In genomic region chr1:43565600-43566360, GRCh38 we compare ENCODE assay signal across 8 cellular contexts. TPM values are rescaled to one million over a fixed set of nuclear protein-coding genes. Genes with fewer than 3 reads are reported as not detected.
A peak's percentile ranks its signal among the peaks of the same experiment; 100 is the strongest.
DNase-seq lines count a peak whose midpoint lies in the region; ATAC-seq, FAIRE-seq and TF ChIP-seq lines count a peak whose summit lies in the region.

No MANE protein-coding gene starts in this region.

- no peak for ATAC-seq in GM18870 (IDR thresholded peaks at IDR 0.05; ENCODE audit: unreplicated experiment)

- H3K79me2 ChIP-seq in H1 (ENCODE audit: control insufficient read depth in 1 of 2, insufficient read depth in 2 of 2, low read length in 2 of 2) = peaks cover 0 to 10% of the 10 kb centered on the region in 2 experiments; a peak in 1 of 4 replicates

- no peak for FAIRE-seq in H1 (lab: Jason Lieb, UNC)

- no peak overlapping the region for H3K56ac ChIP-seq in H1 (replicated peaks; ENCODE audit: insufficient read length, low read depth, low read length)

- H3K27ac ChIP-seq in H1 (ENCODE audit: low read depth, low read length) = no peak overlapping the region; the same call in 1 of the 2 replicates

- no peak for TF ChIP-seq RAD21 in H1 (IDR thresholded peaks at IDR 0.05 in 1 of 2, conservative IDR thresholded peaks at IDR 0.05 in 1 of 2; ENCODE audit: low read depth in 2 of 2, low read length in 2 of 2)

- H3K9ac ChIP-seq in H1 (replicated peaks in 1 of 4; ENCODE audit: extremely low read depth in 1 of 4, low read depth in 3 of 4, low read length in 3 of 4) = peak overlapping the region in 1 of 4 experiments; percentile 25; a peak in 1 of 7 replicates

- H3K36me3 Mint-ChIP-seq in activated CD4-positive, alpha-beta T cell treated with anti-CD3 and anti-CD28 coated beads, Interleukin-2, amount 10 ng/mL, durations not matched to agents 24 days and 14 days (ENCODE audit: low read depth) = no peaks in the 10 kb centered on the region
- H3K36me3 Mint-ChIP-seq in stimulated activated naive CD8-positive, alpha-beta T cell treated with anti-CD3 and anti-CD28 coated beads, Interleukin-15, Interleukin-2, amounts not matched to agents 100 ng/mL and 50 ng/mL, for 24 hours (ENCODE audit: low read depth) = no peaks in the 10 kb centered on the region

- peak overlapping the region; percentile 44 to 75 for H3K4me2 ChIP-seq in H1 (ENCODE audit: insufficient read depth in 1 of 2, low read depth in 2 of 2, low read length in 2 of 2)

- H4K20me1 ChIP-seq in H1 (replicated peaks in 1 of 2; ENCODE audit: control insufficient read depth in 1 of 2, insufficient read depth in 2 of 2, low read length in 2 of 2) = peaks cover 20 to 23% of the 10 kb centered on the region in 2 experiments

- peak overlapping the region in 3 of 4 experiments; percentile 18 to 50 (median 32); a peak in 6 of 8 replicates for H3K4me3 ChIP-seq in H1 (ENCODE audit: extremely low read depth in 1 of 4, insufficient read depth in 2 of 4, low read depth in 3 of 4, low read length in 4 of 4)

- H2BK12ac ChIP-seq in H1 (ENCODE audit: low read depth, low read length) = no peak overlapping the region

- peaks cover 8% of the 10 kb centered on the region for H3K4me1 Mint-ChIP-seq in activated CD4-positive, alpha-beta T cell treated with anti-CD3 and anti-CD28 coated beads, Interleukin-2, amount 10 ng/mL, durations not matched to agents 24 days and 14 days
- peaks cover 6% of the 10 kb centered on the region for H3K4me1 Mint-ChIP-seq in stimulated activated naive CD8-positive, alpha-beta T cell treated with anti-CD3 and anti-CD28 coated beads, Interleukin-15, Interleukin-2, amounts not matched to agents 100 ng/mL and 50 ng/mL, for 24 hours (ENCODE audit: low read depth)

- H2AK5ac ChIP-seq in H1 (ENCODE audit: low read depth, low read length) = no peak overlapping the region

- no peak overlapping the region for H3K18ac ChIP-seq in H1 (ENCODE audit: extremely low read depth, low read length)

- no peak overlapping the region for H3K14ac ChIP-seq in H1 (ENCODE audit: insufficient read length)

- TF ChIP-seq CTCF in H1 (IDR thresholded peaks at IDR 0.05; ENCODE audit: control extremely low read depth in 1 of 3, insufficient read depth in 1 of 3, low read depth in 1 of 3, low read length in 3 of 3) = no peak

- H2BK5ac ChIP-seq in H1 (ENCODE audit: low read depth, low read length) = no peak overlapping the region

- H2BK20ac ChIP-seq in H1 (ENCODE audit: low read length) = no peak overlapping the region

- peak overlapping the region; percentile 75 for H3K4me3 Mint-ChIP-seq in activated CD4-positive, alpha-beta T cell treated with anti-CD3 and anti-CD28 coated beads, Interleukin-2, amount 10 ng/mL, durations not matched to agents 24 days and 14 days
- peak overlapping the region; percentile 67 for H3K4me3 Mint-ChIP-seq in stimulated activated naive CD8-positive, alpha-beta T cell treated with anti-CD3 and anti-CD28 coated beads, Interleukin-15, Interleukin-2, amounts not matched to agents 100 ng/mL and 50 ng/mL, for 24 hours

- peak; percentile 8 for DNase-seq in activated gamma-delta T cell treated with Interleukin-2 at 50 U/mL for 16 hours
- no peak for DNase-seq in activated gamma-delta T cell (lab: John Stamatoyannopoulos, UW)
- DNase-seq in activated CD4-positive, alpha-beta T cell treated with anti-CD3 and anti-CD28 coated beads, Interleukin-2, amount 10 ng/mL, durations not matched to agents 24 days and 14 days = peak; percentile 91
- DNase-seq in H1 (ENCODE audit: low read depth in 1 of 2, low spot score in 2 of 2) = peak in 1 of 2 experiments; percentile 88
- peak; percentile 73 for DNase-seq in midbrain (lab: John Stamatoyannopoulos, UW)
- no peak for DNase-seq in NCI-H146 (lab: John Stamatoyannopoulos, UW)

- H3K4me1 ChIP-seq in H1 (replicated peaks in 1 of 4; ENCODE audit: control insufficient read depth in 3 of 4, insufficient read depth in 4 of 4, low read length in 3 of 4) = peaks cover 0 to 25% (median 20%) of the 10 kb centered on the region in 4 experiments; a peak in 6 of 7 replicates

- H3K4ac ChIP-seq in H1 (replicated peaks; ENCODE audit: insufficient read length, low read depth, low read length) = no peak overlapping the region

- no peak overlapping the region for H2BK15ac ChIP-seq in H1 (ENCODE audit: low read length)

- no peak for TF ChIP-seq EP300 in H1 (IDR thresholded peaks at IDR 0.05; ENCODE audit: borderline replicate concordance in 1 of 2, low read depth in 2 of 2, low read length in 2 of 2)

- H2BK120ac ChIP-seq in H1 (replicated peaks; ENCODE audit: low read depth, low read length) = no peak overlapping the region

- POLR2A ChIA-PET in H1 (lab: Charles Lee; ENCODE audit: partially characterized antibody) = interaction anchor here (0.6 to 2.5 kb wide), 9 partner anchors 7 to 140 kb away, joined by 3 to 13 read pairs (median 5); partner anchors contain the start of gene KDM4A

- H3K9me3 Mint-ChIP-seq in activated CD4-positive, alpha-beta T cell treated with anti-CD3 and anti-CD28 coated beads, Interleukin-2, amount 10 ng/mL, durations not matched to agents 24 days and 14 days = no peaks in the 10 kb centered on the region
- H3K9me3 Mint-ChIP-seq in stimulated activated naive CD8-positive, alpha-beta T cell treated with anti-CD3 and anti-CD28 coated beads, Interleukin-15, Interleukin-2, amounts not matched to agents 100 ng/mL and 50 ng/mL, for 24 hours = no peaks in the 10 kb centered on the region

- H3K27ac Mint-ChIP-seq in activated CD4-positive, alpha-beta T cell treated with anti-CD3 and anti-CD28 coated beads, Interleukin-2, amount 10 ng/mL, durations not matched to agents 24 days and 14 days = no peak overlapping the region
- no peak overlapping the region for H3K27ac Mint-ChIP-seq in stimulated activated naive CD8-positive, alpha-beta T cell treated with anti-CD3 and anti-CD28 coated beads, Interleukin-15, Interleukin-2, amounts not matched to agents 100 ng/mL and 50 ng/mL, for 24 hours

- H3K23ac ChIP-seq in H1 (ENCODE audit: insufficient read length) = no peak overlapping the region

- no peaks in the 10 kb centered on the region for H3K27me3 Mint-ChIP-seq in activated CD4-positive, alpha-beta T cell treated with anti-CD3 and anti-CD28 coated beads, Interleukin-2, amount 10 ng/mL, durations not matched to agents 24 days and 14 days
- peaks cover 10% of the 10 kb centered on the region for H3K27me3 Mint-ChIP-seq in stimulated activated naive CD8-positive, alpha-beta T cell treated with anti-CD3 and anti-CD28 coated beads, Interleukin-15, Interleukin-2, amounts not matched to agents 100 ng/mL and 50 ng/mL, for 24 hours

- CTCF ChIA-PET in H1 (lab: Charles Lee; ENCODE audit: partially characterized antibody) = interaction anchor here (0.6 to 3.4 kb wide), 8 partner anchors 7 to 439 kb away, joined by 3 to 33 read pairs (median 6); no protein-coding TSS in a partner anchor

- intact Hi-C loops in activated CD4-positive, alpha-beta T cell treated with anti-CD3 and anti-CD28 coated beads, Interleukin-2, amount 10 ng/mL, durations not matched to agents 24 days and 14 days (cut with micrococcal nuclease) = no loop called here

- H2AFZ ChIP-seq in H1 (ENCODE audit: low read length) = no peak overlapping the region

- peaks cover 10% of the 10 kb centered on the region for H3K79me1 ChIP-seq in H1 (ENCODE audit: low read depth, low read length)

- peak overlapping the region; percentile 84 for H4K8ac ChIP-seq in H1 (ENCODE audit: extremely low read depth, insufficient read depth, low read length)

- no peaks in the 10 kb centered on the region for H3K9me3 ChIP-seq in H1 (ENCODE audit: insufficient read depth in 2 of 2, low read depth in 1 of 2, low read length in 1 of 2)

- H3K23me2 ChIP-seq in H1 (ENCODE audit: low read depth, low read length) = peaks cover 4% of the 10 kb centered on the region; the same call in 1 of the 2 replicates

- H3K27me3 ChIP-seq in H1 (replicated peaks in 1 of 4; ENCODE audit: control insufficient read depth in 3 of 4, extremely low read depth in 1 of 4, insufficient read depth in 3 of 4, low read length in 3 of 4) = no peaks in the 10 kb centered on the region

- no peak for TF ChIP-seq POLR2A in H1 (IDR thresholded peaks at IDR 0.05; ENCODE audit: control extremely low read depth in 1 of 2, low read depth in 2 of 2, low read length in 2 of 2)

- peaks cover 0 to 10% (median 3%) of the 10 kb centered on the region in 4 experiments; a peak in 4 of 8 replicates for H3K36me3 ChIP-seq in H1 (ENCODE audit: control insufficient read depth in 2 of 4, insufficient read depth in 4 of 4, low read length in 3 of 4)

- no peak overlapping the region for H4K91ac ChIP-seq in H1 (replicated peaks; ENCODE audit: insufficient read length, low read length)

- H4K5ac ChIP-seq in H1 (ENCODE audit: insufficient read length, low read depth, low read length) = no peak overlapping the region

- WGBS in H1 (ENCODE audit: extremely low coverage in 1 of 2, insufficient coverage in 1 of 2, insufficient read length in 1 of 2, insufficient replicate concordance in 2 of 2, low coverage in 1 of 2, low lambda C conversion rate in 2 of 2, missing lambda C conversion rate in 1 of 2), 2 experiments = 51% methylated on average over 40 of the region's 62 CpGs; no CpG with 5 or more reads in 1 of the 2 experiments

TF ChIP-seq in H1, 55 proteins besides CTCF, POLR2A, EP300 and RAD21 (continues in another document):
- TF ChIP-seq JUND (IDR thresholded peaks at IDR 0.05; ENCODE audit: low read length) (no peak), MAFK (IDR thresholded peaks at IDR 0.05; ENCODE audit: low read depth, low read length) (no peak), SIRT6 (IDR thresholded peaks at IDR 0.05; ENCODE audit: low read length) (no peak), KDM5A (IDR thresholded peaks at IDR 0.05; ENCODE audit: low read length) (no peak), RBBP5 (IDR thresholded peaks at IDR 0.05; ENCODE audit: borderline replicate concordance, low read depth, low read length) (0 out of 2 replicates have a peak, but pooled peaks have one; percentile 24), HDAC2 (IDR thresholded peaks at IDR 0.05; ENCODE audit: borderline replicate concordance in 1 of 2, low read depth in 2 of 2, low read length in 2 of 2) (0 out of 4 replicates have a peak, but pooled peaks of 1 of the 2 experiments have one; percentile 36), SIN3A (conservative IDR thresholded peaks at IDR 0.05 in 1 of 2, IDR thresholded peaks at IDR 0.05 in 1 of 2; ENCODE audit: low read depth in 1 of 2, low read length in 2 of 2) (peak in 1 of 2 experiments; percentile 74; a peak in 1 of 4 replicates)

RNA-seq across cellular contexts. Expression of gene PTPRF, which starts 35.1 kb away (rescaled TPM):
- total RNA-seq in activated CD4-positive, alpha-beta T cell treated with anti-CD3 and anti-CD28 coated beads, Interleukin-2, amount 10 ng/mL, durations not matched to agents 24 days and 14 days = 2.1 and 2.7 TPM in 2 replicates
- total RNA-seq in H1 (2021; fragmentation: NEBNext Ultra II Directional; extraction: Animal tissue kit (Norgen Biotek cat#: 25700)) = 221 and 231 TPM in 2 replicates
- 136 and 174 TPM in 2 replicates for polyA plus RNA-seq in H1 (2011; rRNA removed)
- 128 TPM for polyA plus RNA-seq in H1 (2011; cell fraction: cytosol; rRNA removed)
- 286 TPM for polyA plus RNA-seq in H1 (2011; cell fraction: nucleus; rRNA removed)
- polyA plus RNA-seq in H1 (2012, experiment 1 of 2) = 142 to 208 TPM (median 171 TPM) in 4 replicates
- polyA plus RNA-seq in H1 (2012, experiment 2 of 2) = 95.7 TPM
- 171 TPM for polyA plus RNA-seq in H1 (2013, experiment 1 of 2)
- polyA plus RNA-seq in H1 (2013, experiment 2 of 2) = 161 TPM
- 365 and 371 TPM in 2 replicates for polyA minus RNA-seq in H1 (2011; rRNA and poly(A)+ RNA removed)
- 155 TPM for polyA minus RNA-seq in H1 (2011; cell fraction: cytosol; rRNA and poly(A)+ RNA removed)
- 141 TPM for polyA minus RNA-seq in H1 (2011; cell fraction: nucleus; rRNA and poly(A)+ RNA removed)

Comparison
In these comparisons a context has a peak if more than half of its experiments do, and no peak if none do; other contexts are left out.
1. DNase-seq: peak in activated gamma-delta T cell treated with Interleukin-2 at 50 U/mL for 16 hours (single experiment), activated CD4-positive, alpha-beta T cell treated with anti-CD3 and anti-CD28 coated beads, Interleukin-2, amount 10 ng/mL, durations not matched to agents 24 days and 14 days (single experiment) and midbrain (single experiment); none in activated gamma-delta T cell (single experiment) and NCI-H146 (single experiment).
2. RNA of gene PTPRF, which starts 35.1 kb away (total RNA-seq): 221 to 231 TPM in H1; 2.1 to 2.7 TPM in activated CD4-positive, alpha-beta T cell treated with anti-CD3 and anti-CD28 coated beads, Interleukin-2, amount 10 ng/mL, durations not matched to agents 24 days and 14 days; every median in the first group is over 10 times any median in the second.